Comparison of ENCODE assay signal across 8 cellular contexts in the genomic region with DNA sequence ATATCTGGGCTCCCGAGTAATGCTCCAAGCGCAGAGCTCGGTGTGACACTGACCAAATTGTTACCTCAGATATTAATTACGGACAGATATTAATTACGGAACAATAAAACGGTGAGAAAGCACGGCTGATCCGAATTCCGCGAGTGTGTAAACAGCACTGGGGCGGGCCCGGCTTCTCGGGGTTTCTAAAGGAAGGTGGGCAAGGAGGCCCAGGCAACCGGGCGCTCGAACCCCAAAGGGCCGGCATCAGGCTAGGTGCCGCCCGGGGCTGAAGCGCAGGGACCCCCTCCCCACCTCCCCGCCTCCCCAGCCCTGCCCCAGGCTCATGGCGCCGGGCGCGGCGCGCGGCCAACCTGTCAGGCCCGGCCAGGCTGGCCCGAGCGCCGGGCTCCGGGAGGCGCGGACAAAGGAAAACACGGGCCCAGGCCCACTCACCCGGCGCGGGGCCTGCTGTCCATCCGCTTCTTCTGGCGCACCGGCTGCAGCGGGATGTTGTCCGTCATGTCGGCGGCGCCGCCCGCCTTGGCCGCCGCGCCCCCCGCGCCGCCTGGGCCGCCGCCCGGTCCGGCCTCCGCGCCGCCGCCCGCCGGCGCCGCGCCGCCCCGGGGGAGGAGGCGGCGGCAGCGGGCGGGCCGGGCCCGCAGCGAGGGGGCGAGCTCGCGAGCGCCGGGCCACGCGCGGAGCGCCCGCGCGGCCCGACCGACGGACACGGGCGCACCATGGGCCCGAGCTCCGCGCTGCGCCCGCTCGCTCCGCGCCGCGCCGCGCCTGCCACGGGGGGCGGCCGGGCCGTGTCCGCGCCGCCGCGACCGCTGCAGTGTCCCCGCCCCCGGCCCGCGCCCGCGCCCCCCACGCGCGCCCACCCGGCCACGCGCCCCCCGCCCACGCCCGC. TPM values are rescaled to one million over a fixed set of nuclear protein-coding genes. Genes with fewer than 3 reads are reported as not detected.
DNase-seq lines count a peak whose midpoint lies in the region; ATAC-seq and TF ChIP-seq lines count a peak whose summit lies in the region.

A gene with protein sequence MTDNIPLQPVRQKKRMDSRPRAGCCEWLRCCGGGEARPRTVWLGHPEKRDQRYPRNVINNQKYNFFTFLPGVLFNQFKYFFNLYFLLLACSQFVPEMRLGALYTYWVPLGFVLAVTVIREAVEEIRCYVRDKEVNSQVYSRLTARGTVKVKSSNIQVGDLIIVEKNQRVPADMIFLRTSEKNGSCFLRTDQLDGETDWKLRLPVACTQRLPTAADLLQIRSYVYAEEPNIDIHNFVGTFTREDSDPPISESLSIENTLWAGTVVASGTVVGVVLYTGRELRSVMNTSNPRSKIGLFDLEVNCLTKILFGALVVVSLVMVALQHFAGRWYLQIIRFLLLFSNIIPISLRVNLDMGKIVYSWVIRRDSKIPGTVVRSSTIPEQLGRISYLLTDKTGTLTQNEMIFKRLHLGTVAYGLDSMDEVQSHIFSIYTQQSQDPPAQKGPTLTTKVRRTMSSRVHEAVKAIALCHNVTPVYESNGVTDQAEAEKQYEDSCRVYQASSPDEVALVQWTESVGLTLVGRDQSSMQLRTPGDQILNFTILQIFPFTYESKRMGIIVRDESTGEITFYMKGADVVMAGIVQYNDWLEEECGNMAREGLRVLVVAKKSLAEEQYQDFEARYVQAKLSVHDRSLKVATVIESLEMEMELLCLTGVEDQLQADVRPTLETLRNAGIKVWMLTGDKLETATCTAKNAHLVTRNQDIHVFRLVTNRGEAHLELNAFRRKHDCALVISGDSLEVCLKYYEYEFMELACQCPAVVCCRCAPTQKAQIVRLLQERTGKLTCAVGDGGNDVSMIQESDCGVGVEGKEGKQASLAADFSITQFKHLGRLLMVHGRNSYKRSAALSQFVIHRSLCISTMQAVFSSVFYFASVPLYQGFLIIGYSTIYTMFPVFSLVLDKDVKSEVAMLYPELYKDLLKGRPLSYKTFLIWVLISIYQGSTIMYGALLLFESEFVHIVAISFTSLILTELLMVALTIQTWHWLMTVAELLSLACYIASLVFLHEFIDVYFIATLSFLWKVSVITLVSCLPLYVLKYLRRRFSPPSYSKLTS (minus strand): TSS at position 524 of the 892 bp plus-strand sequence. CDS start 21 bp downstream, at position 503.

- H3K36me3 Mint-ChIP-seq in activated naive CD4-positive, alpha-beta T cell treated with anti-CD3 and anti-CD28 coated beads, Interleukin-2, amount 10 ng/mL, durations not matched to agents 7 days and 5 days: no peaks in the 10 kb centered on the region
- peaks cover 2% of the 10 kb centered on the region for H3K36me3 Mint-ChIP-seq in activated naive CD8-positive, alpha-beta T cell treated with anti-CD3 and anti-CD28 coated beads, Interleukin-2, amount 10 ng/mL, durations not matched to agents 7 days and 5 days

- peak within 1 kb of the TSS; percentile 25 for H3K4me3 Mint-ChIP-seq in activated naive CD4-positive, alpha-beta T cell treated with anti-CD3 and anti-CD28 coated beads, Interleukin-2, amount 10 ng/mL, durations not matched to agents 7 days and 5 days
- H3K4me3 Mint-ChIP-seq in activated naive CD8-positive, alpha-beta T cell treated with anti-CD3 and anti-CD28 coated beads, Interleukin-2, amount 10 ng/mL, durations not matched to agents 7 days and 5 days: peak within 1 kb of the TSS; percentile 72

- H3K27ac Mint-ChIP-seq in activated naive CD4-positive, alpha-beta T cell treated with anti-CD3 and anti-CD28 coated beads, Interleukin-2, amount 10 ng/mL, durations not matched to agents 7 days and 5 days: no peak within 1 kb of the TSS
- peak within 1 kb of the TSS; percentile 51 for H3K27ac Mint-ChIP-seq in activated naive CD8-positive, alpha-beta T cell treated with anti-CD3 and anti-CD28 coated beads, Interleukin-2, amount 10 ng/mL, durations not matched to agents 7 days and 5 days

- peak within 1 kb of the TSS; percentile 51 for H3K27ac ChIP-seq in osteoblast (ENCODE audit: low read depth, low read length)

- H4K20me1 ChIP-seq in osteoblast (ENCODE audit: insufficient read depth, low read length): no peaks in the 10 kb centered on the region

- H3K27me3 ChIP-seq in osteoblast (ENCODE audit: insufficient read depth, low read length): no peaks in the 10 kb centered on the region

- no peaks in the 10 kb centered on the region for H3K4me1 ChIP-seq in osteoblast (ENCODE audit: insufficient read depth, low read length)

- POLR2A ChIA-PET in activated naive CD8-positive, alpha-beta T cell treated with anti-CD3 and anti-CD28 coated beads, Interleukin-2, amount 10 ng/mL, durations not matched to agents 7 days and 5 days (lab: Charles Lee): no interaction called here

- no peaks in the 10 kb centered on the region for H3K36me3 ChIP-seq in osteoblast (ENCODE audit: insufficient read depth, low read length)

- CTCF ChIA-PET in activated naive CD4-positive, alpha-beta T cell treated with anti-CD3 and anti-CD28 coated beads, Interleukin-2, amount 10 ng/mL, durations not matched to agents 7 days and 5 days (lab: Charles Lee): no interaction called here

- peak within 1 kb of the TSS; percentile 89 for H3K4me3 ChIP-seq in osteoblast (ENCODE audit: insufficient read depth, low read length)

- peak within 1 kb of the TSS; percentile 90 for H3K4me2 ChIP-seq in osteoblast (ENCODE audit: insufficient read depth, low read length)

- no peak for ATAC-seq in activated naive CD8-positive, alpha-beta T cell treated with anti-CD3 and anti-CD28 coated beads, Interleukin-2, amount 10 ng/mL, durations not matched to agents 7 days and 5 days (ENCODE audit: low read depth)
- no peak for ATAC-seq in activated CD4-positive, CD25-positive, alpha-beta regulatory T cell treated with anti-CD3 and anti-CD28 coated beads, Interleukin-2, amount 50 U/mL, for 24 hours
- no peak for ATAC-seq in GM21526 (IDR thresholded peaks at IDR 0.05; ENCODE audit: low FRiP score, unreplicated experiment)

- peaks cover 7% of the 10 kb centered on the region for H3K79me2 ChIP-seq in osteoblast (ENCODE audit: insufficient read depth, low read length)

- peaks cover 12% of the 10 kb centered on the region for H3K4me1 Mint-ChIP-seq in activated naive CD4-positive, alpha-beta T cell treated with anti-CD3 and anti-CD28 coated beads, Interleukin-2, amount 10 ng/mL, durations not matched to agents 7 days and 5 days
- H3K4me1 Mint-ChIP-seq in activated naive CD8-positive, alpha-beta T cell treated with anti-CD3 and anti-CD28 coated beads, Interleukin-2, amount 10 ng/mL, durations not matched to agents 7 days and 5 days: peaks cover 3% of the 10 kb centered on the region

- intact Hi-C loops in cardiac septum (cut with DNase I): loop anchor here (10.0 kb wide), 1 partner anchor 133 kb away; no protein-coding TSS in a partner anchor

- DNase-seq in activated naive CD4-positive, alpha-beta T cell treated with anti-CD3 and anti-CD28 coated beads, Interleukin-2, amount 10 ng/mL, durations not matched to agents 7 days and 5 days: no peak
- DNase-seq in activated naive CD4-positive, alpha-beta T cell treated with Interleukin-2 at 50 U/mL for 16 hours: no peak
- DNase-seq in activated naive CD8-positive, alpha-beta T cell treated with anti-CD3 and anti-CD28 coated beads, Interleukin-2, amount 10 ng/mL, durations not matched to agents 7 days and 5 days: peak; percentile 27
- DNase-seq in cardiac septum (ENCODE audit: low spot score) (no peak), osteoblast (ENCODE audit: insufficient read length, low spot score, missing footprints) (peak; percentile 96)
- no peak for DNase-seq in stimulated activated CD4-positive, alpha-beta T cell treated with anti-CD3 and anti-CD28 coated beads, Interleukin-4, amount 100 ng/mL, for 4 hours

- H3K9me3 Mint-ChIP-seq in activated naive CD4-positive, alpha-beta T cell treated with anti-CD3 and anti-CD28 coated beads, Interleukin-2, amount 10 ng/mL, durations not matched to agents 7 days and 5 days: no peaks in the 10 kb centered on the region
- H3K9me3 Mint-ChIP-seq in activated naive CD8-positive, alpha-beta T cell treated with anti-CD3 and anti-CD28 coated beads, Interleukin-2, amount 10 ng/mL, durations not matched to agents 7 days and 5 days: no peaks in the 10 kb centered on the region

- H2AFZ ChIP-seq in osteoblast (ENCODE audit: low read length): peak within 1 kb of the TSS; percentile 81

- TF ChIP-seq CTCF in osteoblast (IDR thresholded peaks at IDR 0.05; ENCODE audit: extremely low read depth, low read depth, low read length): no peak

- no peaks in the 10 kb centered on the region for H3K9me3 ChIP-seq in osteoblast (ENCODE audit: low read depth, low read length)

- H3K27me3 Mint-ChIP-seq in activated naive CD4-positive, alpha-beta T cell treated with anti-CD3 and anti-CD28 coated beads, Interleukin-2, amount 10 ng/mL, durations not matched to agents 7 days and 5 days: peaks cover 61% of the 10 kb centered on the region
- H3K27me3 Mint-ChIP-seq in activated naive CD8-positive, alpha-beta T cell treated with anti-CD3 and anti-CD28 coated beads, Interleukin-2, amount 10 ng/mL, durations not matched to agents 7 days and 5 days: peaks cover 51% of the 10 kb centered on the region

RNA-seq across cellular contexts. Expression of the gene that starts here (rescaled TPM):
- total RNA-seq in activated naive CD8-positive, alpha-beta T cell treated with anti-CD3 and anti-CD28 coated beads, Interleukin-2, amount 10 ng/mL, durations not matched to agents 7 days and 5 days: 1 to 10 TPM; 1.1 to 1.3 TPM
- 25.4 TPM for total RNA-seq in cardiac septum
- total RNA-seq in osteoblast: 46.0 and 48.9 TPM in 2 replicates

Comparison
In these comparisons a context has a peak if more than half of its experiments do, and no peak if none do; other contexts are left out.
1. RNA of the gene that starts here (total RNA-seq): 46.0 to 48.9 TPM in osteoblast and 25.4 TPM in cardiac septum (single experiment); 1.1 to 1.3 TPM in activated naive CD8-positive, alpha-beta T cell treated with anti-CD3 and anti-CD28 coated beads, Interleukin-2, amount 10 ng/mL, durations not matched to agents 7 days and 5 days; every median in the first group is over 10 times any median in the second.
2. DNase-seq: peak in activated naive CD8-positive, alpha-beta T cell treated with anti-CD3 and anti-CD28 coated beads, Interleukin-2, amount 10 ng/mL, durations not matched to agents 7 days and 5 days (single experiment) and osteoblast (single experiment); none in activated naive CD4-positive, alpha-beta T cell treated with anti-CD3 and anti-CD28 coated beads, Interleukin-2, amount 10 ng/mL, durations not matched to agents 7 days and 5 days (single experiment), activated naive CD4-positive, alpha-beta T cell treated with Interleukin-2 at 50 U/mL for 16 hours (single experiment), cardiac septum (single experiment) and stimulated activated CD4-positive, alpha-beta T cell treated with anti-CD3 and anti-CD28 coated beads, Interleukin-4, amount 100 ng/mL, for 4 hours (0 of 2).